In the genomic region with DNA sequence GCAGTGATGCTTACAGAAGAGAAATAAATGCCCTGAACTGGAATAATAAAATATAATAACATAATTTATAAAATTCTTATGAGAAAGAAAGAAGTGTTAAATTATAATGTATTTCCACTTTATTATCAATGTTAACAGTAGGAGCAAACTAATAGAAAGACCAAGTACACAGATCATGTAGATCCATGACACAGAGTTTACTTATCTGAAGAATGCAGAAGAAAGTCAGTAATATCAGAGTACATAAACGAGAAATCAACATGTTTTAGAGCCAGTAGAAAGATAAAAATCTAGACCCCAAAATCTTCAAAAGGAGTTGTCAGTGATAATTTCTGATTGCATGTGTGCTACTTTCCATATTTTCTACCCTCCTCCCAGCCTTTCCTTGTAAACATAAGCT, we compare ENCODE assay signal across 5 cellular contexts.
"Had no signal": no experiment of that assay in that cellular context is flagged by ENCODE, and none has a peak within 500 bp of the region (broad histone marks: within the 10 kb centered on the region; RNA-seq: fewer than 3 reads in every experiment).

No MANE protein-coding gene starts in this region.

- H3K27ac ChIP-seq: HL-60 had no signal

- H2AFZ ChIP-seq: GM23338 had no signal

- DNase-seq: H9, HFFc6 had no signal

- H3K4me3 ChIP-seq: GM23338, K562 had no signal

- H3K4me2 ChIP-seq: GM23338 had no signal
